ENCODE assay signal across 16 cellular contexts in genomic region chr10:132272061-132272766, GRCh38. TPM values are rescaled to one million over a fixed set of nuclear protein-coding genes. Genes with fewer than 3 reads are reported as not detected.
A peak's percentile ranks its signal among the peaks of the same experiment; 100 is the strongest.
DNase-seq lines count a peak whose midpoint lies in the region; ATAC-seq, FAIRE-seq and TF ChIP-seq lines count a peak whose summit lies in the region.
"Had no signal": no experiment of that assay in that cellular context is flagged by ENCODE, and none has a peak within 500 bp of the region (broad histone marks: within the 10 kb centered on the region; RNA-seq: fewer than 3 reads in every experiment).

No MANE protein-coding gene starts in this region.

- H3K9me3 ChIP-seq in H1 (ENCODE audit: insufficient read depth in 2 of 2, low read depth in 1 of 2, low read length in 1 of 2): peaks cover 4 to 8% of the 10 kb centered on the region in 2 experiments; a peak in 1 of 4 replicates
- H3K9me3 ChIP-seq in mesenchymal stem cell (ENCODE audit: control insufficient read depth, low read length): no peaks in the 10 kb centered on the region
- no peaks in the 10 kb centered on the region for H3K9me3 ChIP-seq in transverse colon
- H3K9me3 ChIP-seq: HAP-1, psoas muscle, suprapubic skin had no signal

- 90% methylated on average over 35 of the region's 35 CpGs; no CpG with 5 or more reads in 1 of the 2 experiments for WGBS in H1 (ENCODE audit: extremely low coverage in 1 of 2, insufficient coverage in 1 of 2, insufficient read length in 1 of 2, insufficient replicate concordance in 2 of 2, low coverage in 1 of 2, low lambda C conversion rate in 2 of 2, missing lambda C conversion rate in 1 of 2), 2 experiments
- 84% methylated on average over 35 of the region's 35 CpGs for WGBS in mesenchymal stem cell
- 69 to 78% methylated on average over 7 to 35 of the region's 35 CpGs for WGBS in transverse colon (ENCODE audit: low coverage in 1 of 2), 2 donors

- no peaks in the 10 kb centered on the region for H3K79me2 ChIP-seq in H1 (ENCODE audit: control insufficient read depth in 1 of 2, insufficient read depth in 2 of 2, low read length in 2 of 2)

- no peak overlapping the region for H2AFZ ChIP-seq in H1 (ENCODE audit: low read length)
- H2AFZ ChIP-seq in mesenchymal stem cell (ENCODE audit: low read depth, low read length): no peak overlapping the region

- H2BK12ac ChIP-seq in H1 (ENCODE audit: low read depth, low read length) (no peak overlapping the region), mesenchymal stem cell (ENCODE audit: low read length in 2 of 2) (no peak overlapping the region)

- H2BK5ac ChIP-seq in H1 (ENCODE audit: low read depth, low read length): no peak overlapping the region
- no peak overlapping the region for H2BK5ac ChIP-seq in mesenchymal stem cell (ENCODE audit: low read depth, low read length, poor library complexity, severe bottlenecking)

- CTCF ChIA-PET in WTC11 (lab: Charles Lee): no interaction called here
- CTCF ChIA-PET in H1 (lab: Charles Lee; ENCODE audit: partially characterized antibody): interaction anchor here (0.6 to 1.4 kb wide), 3 partner anchors 19 to 219 kb away, joined by 3 to 5 read pairs (median 4); no protein-coding TSS in a partner anchor

- H3K4me1 ChIP-seq in H1 (replicated peaks in 1 of 4; ENCODE audit: control insufficient read depth in 3 of 4, insufficient read depth in 4 of 4, low read length in 3 of 4): no peaks in the 10 kb centered on the region; a peak in 1 of 7 replicates
- H3K4me1 ChIP-seq in mesenchymal stem cell (ENCODE audit: control insufficient read depth, insufficient read depth, low read depth, low read length): peaks cover 6% of the 10 kb centered on the region
- peaks cover 0 to 9% (median 2%) of the 10 kb centered on the region in 4 donors for H3K4me1 ChIP-seq in transverse colon
- H3K4me1 ChIP-seq: HAP-1, psoas muscle had no signal

- TF ChIP-seq POLR2A in H1 (IDR thresholded peaks at IDR 0.05; ENCODE audit: control extremely low read depth in 1 of 2, low read depth in 2 of 2, low read length in 2 of 2) (no peak), transverse colon (IDR thresholded peaks at IDR 0.05) (no peak)

- H2AK5ac ChIP-seq in H1 (ENCODE audit: low read depth, low read length) (no peak overlapping the region), mesenchymal stem cell (ENCODE audit: low read length, severe bottlenecking) (no peak overlapping the region)

- no peak overlapping the region for H3K14ac ChIP-seq in H1 (ENCODE audit: insufficient read length)
- no peak overlapping the region for H3K14ac ChIP-seq in mesenchymal stem cell (ENCODE audit: low read length in 2 of 2)

- peak overlapping the region; percentile 7 for H3K56ac ChIP-seq in H1 (replicated peaks; ENCODE audit: insufficient read length, low read depth, low read length)

- H3K9ac ChIP-seq in H1 (replicated peaks in 1 of 4; ENCODE audit: extremely low read depth in 1 of 4, low read depth in 3 of 4, low read length in 3 of 4): no peak overlapping the region
- H3K9ac ChIP-seq in mesenchymal stem cell (ENCODE audit: low read length): peak overlapping the region; percentile 63

- H4K91ac ChIP-seq in H1 (replicated peaks; ENCODE audit: insufficient read length, low read length): no peak overlapping the region
- no peak overlapping the region for H4K91ac ChIP-seq in mesenchymal stem cell (ENCODE audit: low read length)

- no peak for TF ChIP-seq EP300 in H1 (IDR thresholded peaks at IDR 0.05; ENCODE audit: borderline replicate concordance in 1 of 2, low read depth in 2 of 2, low read length in 2 of 2)
- no peak for TF ChIP-seq EP300 in transverse colon (IDR thresholded peaks at IDR 0.05; ENCODE audit: low read depth)

- peak overlapping the region; percentile 22; the same call in 1 of the 2 replicates for H4K8ac ChIP-seq in H1 (ENCODE audit: extremely low read depth, insufficient read depth, low read length)
- H4K8ac ChIP-seq in mesenchymal stem cell (ENCODE audit: low read length): no peak overlapping the region

- no peak for TF ChIP-seq RAD21 in H1 (IDR thresholded peaks at IDR 0.05 in 1 of 2, conservative IDR thresholded peaks at IDR 0.05 in 1 of 2; ENCODE audit: low read depth in 2 of 2, low read length in 2 of 2)

- peak overlapping the region; percentile 75; the same call in 1 of the 2 replicates for H3K27ac Mint-ChIP-seq in WTC11
- no peak overlapping the region for H3K27ac Mint-ChIP-seq in effector memory CD8-positive, alpha-beta T cell
- H3K27ac Mint-ChIP-seq: activated CD4-positive, alpha-beta T cell treated with anti-CD3 and anti-CD28 coated beads for 36 hours; activated T-helper 17 cell treated with anti-CD3 and anti-CD28 coated beads, Interleukin-2, amount 50 U/mL, for 72 hours; T-helper 1 cell treated with Interleukin-12 subunit alpha and Interleukin-12 subunit beta and Interleukin-4 antibody, amounts not matched to agents 30 μg/mL and 1 μg/mL, for 36 hours had no signal

- H3K36me3 ChIP-seq in H1 (ENCODE audit: control insufficient read depth in 2 of 4, insufficient read depth in 4 of 4, low read length in 3 of 4) (no peaks in the 10 kb centered on the region; a peak in 1 of 8 replicates), mesenchymal stem cell (ENCODE audit: control insufficient read depth in 1 of 2, insufficient read depth in 2 of 2, low read depth in 1 of 2, low read length in 2 of 2) (peaks cover 0 to 12% of the 10 kb centered on the region in 2 experiments), transverse colon (no peaks in the 10 kb centered on the region)
- H3K36me3 ChIP-seq: HAP-1, suprapubic skin had no signal

- no peak overlapping the region for H3K4me3 Mint-ChIP-seq in WTC11
- no peak overlapping the region for H3K4me3 Mint-ChIP-seq in effector memory CD8-positive, alpha-beta T cell
- H3K4me3 Mint-ChIP-seq: activated CD4-positive, alpha-beta T cell treated with anti-CD3 and anti-CD28 coated beads for 36 hours; activated T-helper 17 cell treated with anti-CD3 and anti-CD28 coated beads, Interleukin-2, amount 50 U/mL, for 72 hours; T-helper 1 cell treated with Interleukin-12 subunit alpha and Interleukin-12 subunit beta and Interleukin-4 antibody, amounts not matched to agents 30 μg/mL and 1 μg/mL, for 36 hours had no signal

- H2BK120ac ChIP-seq in H1 (replicated peaks; ENCODE audit: low read depth, low read length) (no peak overlapping the region), mesenchymal stem cell (ENCODE audit: low read depth, low read length) (no peak overlapping the region)

- peaks cover 19% of the 10 kb centered on the region for H3K36me3 Mint-ChIP-seq in WTC11
- H3K36me3 Mint-ChIP-seq in effector memory CD8-positive, alpha-beta T cell (ENCODE audit: insufficient read depth): no peaks in the 10 kb centered on the region

- H3K79me1 ChIP-seq in H1 (ENCODE audit: low read depth, low read length) (no peaks in the 10 kb centered on the region; the same call in 1 of the 2 replicates), mesenchymal stem cell (replicated peaks; ENCODE audit: low read length, poor library complexity, severe bottlenecking) (peaks cover 1% of the 10 kb centered on the region)

- peaks cover 0 to 5% of the 10 kb centered on the region in 2 experiments for H4K20me1 ChIP-seq in H1 (replicated peaks in 1 of 2; ENCODE audit: control insufficient read depth in 1 of 2, insufficient read depth in 2 of 2, low read length in 2 of 2)

- H3K23me2 ChIP-seq in H1 (ENCODE audit: low read depth, low read length): no peaks in the 10 kb centered on the region

- H3K27ac ChIP-seq in H1 (ENCODE audit: low read depth, low read length): no peak overlapping the region
- no peak overlapping the region for H3K27ac ChIP-seq in mesenchymal stem cell (ENCODE audit: low read length, poor library complexity, severe bottlenecking)
- H3K27ac ChIP-seq in transverse colon: peak overlapping the region in 2 of 4 donors; percentile 16 to 19
- H3K27ac ChIP-seq: psoas muscle, suprapubic skin had no signal

- intact Hi-C loops in transverse colon (cut with DNase I; ENCODE audit: low total_unique reads): no loop called here

- H3K23ac ChIP-seq in H1 (ENCODE audit: insufficient read length) (no peak overlapping the region), mesenchymal stem cell (ENCODE audit: low read length in 2 of 2) (no peak overlapping the region)

- no peak overlapping the region for H2BK20ac ChIP-seq in H1 (ENCODE audit: low read length)

- ATAC-seq in WTC11: no peak
- ATAC-seq in HG03280 (IDR thresholded peaks at IDR 0.05; ENCODE audit: unreplicated experiment): no peak
- ATAC-seq in effector memory CD8-positive, alpha-beta T cell (replicated peaks): no peak
- ATAC-seq: activated CD4-positive, alpha-beta T cell treated with anti-CD3 and anti-CD28 coated beads for 36 hours; activated T-helper 17 cell treated with anti-CD3 and anti-CD28 coated beads, Interleukin-2, amount 50 U/mL, for 72 hours had no signal

- H3K4me2 ChIP-seq in H1 (ENCODE audit: insufficient read depth in 1 of 2, low read depth in 2 of 2, low read length in 2 of 2) (no peak overlapping the region), mesenchymal stem cell (ENCODE audit: low read length, poor library complexity, severe bottlenecking) (no peak overlapping the region)

- in situ Hi-C loops in transverse colon (cut with MboI; ENCODE audit: low pct_ligation_motif_present in 1 of 4, low pct_unique_long_range_greater_than_20kb in 1 of 4, low sequenced_read_pairs in 3 of 4): no loop called here

- H3K27me3 Mint-ChIP-seq in WTC11 (ENCODE audit: low read depth): no peaks in the 10 kb centered on the region
- no peaks in the 10 kb centered on the region for H3K27me3 Mint-ChIP-seq in effector memory CD8-positive, alpha-beta T cell
- H3K27me3 Mint-ChIP-seq: activated CD4-positive, alpha-beta T cell treated with anti-CD3 and anti-CD28 coated beads for 36 hours; activated T-helper 17 cell treated with anti-CD3 and anti-CD28 coated beads, Interleukin-2, amount 50 U/mL, for 72 hours had no signal

- H3K18ac ChIP-seq in H1 (ENCODE audit: extremely low read depth, low read length) (no peak overlapping the region), mesenchymal stem cell (ENCODE audit: low read depth in 1 of 2, low read length in 2 of 2) (no peak overlapping the region)

- H3K4ac ChIP-seq in H1 (replicated peaks; ENCODE audit: insufficient read length, low read depth, low read length) (no peak overlapping the region), mesenchymal stem cell (ENCODE audit: low read depth in 1 of 2, low read length in 2 of 2) (no peak overlapping the region)

- DNase-seq in WTC11 (ENCODE audit: low spot score): no peak
- no peak for DNase-seq in H1 (ENCODE audit: low read depth in 1 of 2, low spot score in 2 of 2)
- DNase-seq in mesenchymal stem cell: no peak
- peak; percentile 18 for DNase-seq in transverse colon
- no peak for DNase-seq in globus pallidus (ENCODE audit: low spot score)
- DNase-seq in effector memory CD8-positive, alpha-beta T cell: no peak
- DNase-seq: activated CD4-positive, alpha-beta T cell treated with anti-CD3 and anti-CD28 coated beads for 36 hours; mammary epithelial cell; NCI-H1048; NCI-H446 had no signal

- no peak overlapping the region for H3K4me3 ChIP-seq in H1 (ENCODE audit: extremely low read depth in 1 of 4, insufficient read depth in 2 of 4, low read depth in 3 of 4, low read length in 4 of 4)
- peak overlapping the region in 1 of 2 experiments; percentile 23 for H3K4me3 ChIP-seq in mesenchymal stem cell (ENCODE audit: insufficient read depth in 1 of 2, low read depth in 1 of 2, low read length in 2 of 2)
- H3K4me3 ChIP-seq in transverse colon: no peak overlapping the region
- H3K4me3 ChIP-seq: HAP-1, psoas muscle, suprapubic skin had no signal

- H3K4me1 Mint-ChIP-seq in WTC11: no peaks in the 10 kb centered on the region
- peaks cover 5 to 10% of the 10 kb centered on the region in 2 donors for H3K4me1 Mint-ChIP-seq in effector memory CD8-positive, alpha-beta T cell (ENCODE audit: low read depth in 2 of 2)
- H3K4me1 Mint-ChIP-seq: activated CD4-positive, alpha-beta T cell treated with anti-CD3 and anti-CD28 coated beads for 36 hours had no signal

- TF ChIP-seq CTCF in WTC11 (IDR thresholded peaks at IDR 0.05) (no peak), H1 (IDR thresholded peaks at IDR 0.05; ENCODE audit: control extremely low read depth in 1 of 3, insufficient read depth in 1 of 3, low read depth in 1 of 3, low read length in 3 of 3) (no peak), transverse colon (IDR thresholded peaks at IDR 0.05) (no peak)

- H3K27me3 ChIP-seq in H1 (replicated peaks in 1 of 4; ENCODE audit: control insufficient read depth in 3 of 4, extremely low read depth in 1 of 4, insufficient read depth in 3 of 4, low read length in 3 of 4) (no peaks in the 10 kb centered on the region; a peak in 1 of 7 replicates), mesenchymal stem cell (ENCODE audit: control insufficient read depth in 1 of 2, insufficient read depth in 1 of 2, low read length in 2 of 2) (peaks cover 1 to 15% of the 10 kb centered on the region in 2 experiments), transverse colon (no peaks in the 10 kb centered on the region)
- H3K27me3 ChIP-seq: suprapubic skin had no signal

- no peak for FAIRE-seq in H1 (lab: Jason Lieb, UNC)

- H3K9me3 Mint-ChIP-seq in WTC11: peaks cover 22% of the 10 kb centered on the region
- H3K9me3 Mint-ChIP-seq in effector memory CD8-positive, alpha-beta T cell: peaks cover 0 to 10% of the 10 kb centered on the region in 2 donors
- H3K9me3 Mint-ChIP-seq: activated T-helper 17 cell treated with anti-CD3 and anti-CD28 coated beads, Interleukin-2, amount 50 U/mL, for 72 hours had no signal

- no peak overlapping the region for H2BK15ac ChIP-seq in H1 (ENCODE audit: low read length)
- no peak overlapping the region for H2BK15ac ChIP-seq in mesenchymal stem cell (ENCODE audit: low read depth, poor library complexity, severe bottlenecking)

- no peak overlapping the region for H4K5ac ChIP-seq in H1 (ENCODE audit: insufficient read length, low read depth, low read length)

- POLR2A ChIA-PET in WTC11 (lab: Charles Lee) (no interaction called here), H1 (lab: Charles Lee; ENCODE audit: partially characterized antibody) (no interaction called here)

RNA-seq across cellular contexts. Expression of gene STK32C, which starts 35.5 kb away (rescaled TPM):
- total RNA-seq in WTC11 (2021) (20.7 to 23.2 TPM (median 22.2 TPM) in 3 replicates), transverse colon (1 to 10 TPM in 3 of 4 donors, not detected in 1; 2.2 to 7.8 (median 3.7) TPM)
- total RNA-seq in H1 (2021; fragmentation: NEBNext Ultra II Directional; extraction: Animal tissue kit (Norgen Biotek cat#: 25700)): 15.6 and 17.3 TPM in 2 replicates
- polyA plus RNA-seq in H1 (2011; rRNA removed): 10.6 and 18.1 TPM in 2 replicates
- 19.9 TPM for polyA plus RNA-seq in H1 (2011; cell fraction: cytosol; rRNA removed)
- 22.0 TPM for polyA plus RNA-seq in H1 (2011; cell fraction: nucleus; rRNA removed)
- polyA plus RNA-seq in H1 (2012, experiment 1 of 2): 13.4 to 23.5 TPM (median 20.3 TPM) in 4 replicates
- 11.9 TPM for polyA plus RNA-seq in H1 (2012, experiment 2 of 2)
- polyA plus RNA-seq in H1 (2013, experiment 1 of 2): 11.6 TPM
- 10.9 TPM for polyA plus RNA-seq in H1 (2013, experiment 2 of 2)
- polyA minus RNA-seq in H1 (2011; rRNA and poly(A)+ RNA removed): 7.3 and 11.0 TPM in 2 replicates
- polyA minus RNA-seq in H1 (2011; cell fraction: cytosol; rRNA and poly(A)+ RNA removed): 5.1 TPM
- polyA minus RNA-seq in H1 (2011; cell fraction: nucleus; rRNA and poly(A)+ RNA removed): 8.8 TPM
- 6.6 TPM for polyA plus RNA-seq in mesenchymal stem cell (2013, experiment 1 of 2)
- polyA plus RNA-seq in mesenchymal stem cell (2013, experiment 2 of 2): 7.0 TPM

RNA-seq across cellular contexts. Expression of gene LRRC27, which starts 59.8 kb away (rescaled TPM):
- total RNA-seq in WTC11 (2021) (4.0 to 4.6 TPM (median 4.4 TPM) in 3 replicates), transverse colon (10 to 100 TPM in 1 of 4 donors, 1 to 10 TPM in 2, not detected in 1; 5.9 to 69.5 (median 8.3) TPM)
- total RNA-seq in H1 (2021; fragmentation: NEBNext Ultra II Directional; extraction: Animal tissue kit (Norgen Biotek cat#: 25700)): 3.8 and 4.3 TPM in 2 replicates
- polyA plus RNA-seq in H1 (2011; rRNA removed): 1.2 and 2.0 TPM in 2 replicates
- polyA plus RNA-seq in H1 (2011; cell fraction: cytosol; rRNA removed): 3.1 TPM
- polyA plus RNA-seq in H1 (2011; cell fraction: nucleus; rRNA removed): 8.2 TPM
- 2.8 to 4.0 TPM (median 2.9 TPM) in 4 replicates for polyA plus RNA-seq in H1 (2012, experiment 1 of 2)
- polyA plus RNA-seq in H1 (2012, experiment 2 of 2): 1.7 TPM
- polyA plus RNA-seq in H1 (2013, experiment 1 of 2): 3.6 TPM
- 2.5 TPM for polyA plus RNA-seq in H1 (2013, experiment 2 of 2)
- 1.1 and 1.6 TPM in 2 replicates for polyA minus RNA-seq in H1 (2011; rRNA and poly(A)+ RNA removed)
- polyA minus RNA-seq in H1 (2011; cell fraction: cytosol; rRNA and poly(A)+ RNA removed): 0.88 TPM
- polyA minus RNA-seq in H1 (2011; cell fraction: nucleus; rRNA and poly(A)+ RNA removed): 4.0 TPM
- polyA plus RNA-seq in mesenchymal stem cell (2013, experiment 1 of 2): 12.1 TPM
- polyA plus RNA-seq in mesenchymal stem cell (2013, experiment 2 of 2): 13.3 TPM
